21 cellular contexts compared by ENCODE assay signal in the genomic region with DNA sequence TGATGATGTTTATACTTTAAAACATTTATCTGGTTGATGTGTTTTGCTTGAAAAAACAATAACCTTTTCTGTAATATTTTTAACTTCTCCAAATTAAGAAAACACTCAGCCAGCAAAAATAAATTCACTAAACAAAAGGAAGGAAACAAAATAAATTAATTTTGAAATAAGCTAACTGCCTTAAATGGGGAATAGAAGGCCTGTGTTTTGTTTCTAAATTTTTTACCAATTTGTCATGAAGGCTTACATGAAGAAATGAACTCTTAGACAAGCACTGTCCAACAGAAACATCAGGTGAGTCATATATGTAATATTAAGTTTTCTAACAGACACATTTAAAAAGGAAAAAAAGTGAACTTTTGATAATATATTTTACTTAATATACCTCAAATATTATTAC.
DNase-seq lines count a peak whose midpoint lies in the region; ATAC-seq, FAIRE-seq and TF ChIP-seq lines count a peak whose summit lies in the region.
"Had no signal": no experiment of that assay in that cellular context is flagged by ENCODE, and none has a peak within 500 bp of the region (broad histone marks: within the 10 kb centered on the region; RNA-seq: fewer than 3 reads in every experiment).

No MANE protein-coding gene starts in this region.

- H3K36me3 ChIP-seq in GM23248 (ENCODE audit: low read depth) = no peaks in the 10 kb centered on the region
- H3K36me3 ChIP-seq in adipocyte (ENCODE audit: control insufficient read depth, insufficient read depth, low read length, severe bottlenecking) = no peaks in the 10 kb centered on the region
- no peaks in the 10 kb centered on the region for H3K36me3 ChIP-seq in pancreas
- H3K36me3 ChIP-seq: neutrophil had no signal

- H3K9me2 ChIP-seq in GM23248 (ENCODE audit: insufficient read depth) = no peaks in the 10 kb centered on the region

- H3K27me3 ChIP-seq in GM23248 (replicated peaks; ENCODE audit: insufficient read depth) = no peaks in the 10 kb centered on the region
- no peaks in the 10 kb centered on the region for H3K27me3 ChIP-seq in adipocyte (replicated peaks; ENCODE audit: control insufficient read depth, insufficient read depth, low read length)
- H3K27me3 ChIP-seq in pancreas = no peaks in the 10 kb centered on the region
- H3K27me3 ChIP-seq: neutrophil had no signal

- DNase-seq in GM23248 = peak; percentile 66
- DNase-seq in adipocyte (ENCODE audit: low read depth) = peak; percentile 63
- DNase-seq in fibroblast of mammary gland (ENCODE audit: low read depth) = peak; percentile 61
- peak; percentile 33 for DNase-seq in stromal cell of bone marrow (ENCODE audit: low read depth)
- DNase-seq in cerebellum (ENCODE audit: low spot score) = no peak
- DNase-seq in activated T-cell treated with anti-CD3 and anti-CD28 coated beads, Interleukin-2, amount 50 U/mL, for 4 hours = no peak
- DNase-seq in pancreas = no peak
- DNase-seq: activated CD4-positive, alpha-beta T cell treated with anti-CD3 and anti-CD28 coated beads, Interleukin-2, amount 50 U/mL, for 4 hours; activated naive CD8-positive, alpha-beta T cell treated with anti-CD3 and anti-CD28 coated beads for 36 hours; activated T-cell treated with anti-CD3 and anti-CD28 coated beads, Interleukin-2, amount 50 U/mL, for 48 hours; DMS53; hippocampal formation; NCI-H2081 treated with DMSO at 0.1 percent for 48 hours; NCI-H524 treated with DMSO at 0.1 percent for 48 hours; stimulated activated CD4-positive, alpha-beta T cell treated with anti-CD3 and anti-CD28 coated beads, Interleukin-4, amount 100 ng/mL, for 1 hour; stimulated activated CD8-positive, alpha-beta memory T cell treated with anti-CD3 and anti-CD28 coated beads, Interleukin-4, amount 100 ng/mL, for 48 hours had no signal

- TF ChIP-seq CTCF in fibroblast of mammary gland (conservative IDR thresholded peaks at IDR 0.05; ENCODE audit: control insufficient read depth, insufficient read depth, low read depth, low read length) (no peak), pancreas (IDR thresholded peaks at IDR 0.05) (no peak)

- H4K20me1 ChIP-seq in GM23248 (ENCODE audit: insufficient read depth) = no peaks in the 10 kb centered on the region

- no peak for FAIRE-seq in pancreas (lab: Jason Lieb, UNC)
- FAIRE-seq: TTC549 had no signal

- H3K9me3 ChIP-seq in GM23248 (ENCODE audit: low read depth) (no peaks in the 10 kb centered on the region), adipocyte (ENCODE audit: control insufficient read depth, low read length) (no peaks in the 10 kb centered on the region), pancreas (no peaks in the 10 kb centered on the region)
- H3K9me3 ChIP-seq: neutrophil had no signal

- intact Hi-C loops in pancreas (cut with DNase I) = no loop called here

- H3K4me3 ChIP-seq in GM23248 (no peak overlapping the region), adipocyte (ENCODE audit: low read length) (no peak overlapping the region), fibroblast of mammary gland (ENCODE audit: control insufficient read depth, low read depth, low read length) (no peak overlapping the region), pancreas (no peak overlapping the region)
- H3K4me3 ChIP-seq: SK-N-MC had no signal

- peak overlapping the region; percentile 16; the same call in 1 of the 2 replicates for H2AFZ ChIP-seq in GM23248

- no peak for ATAC-seq in activated T-cell treated with anti-CD3 and anti-CD28 coated beads, Interleukin-2, amount 50 U/mL, for 4 hours
- ATAC-seq in pancreas = no peak

- no peak overlapping the region for H3K4me2 ChIP-seq in GM23248 (ENCODE audit: unreplicated experiment)

- peaks cover 3% of the 10 kb centered on the region for H3K36me3 Mint-ChIP-seq in activated T-cell treated with anti-CD3 and anti-CD28 coated beads, Interleukin-2, amount 50 U/mL, for 4 hours (ENCODE audit: insufficient read depth)
- H3K36me3 Mint-ChIP-seq: IgD-negative memory B cell had no signal

- no peak overlapping the region for H3K9ac ChIP-seq in GM23248
- no peak overlapping the region for H3K9ac ChIP-seq in adipocyte (ENCODE audit: low read length)

- in situ Hi-C loops in GM23248 (cut with MboI) = no loop called here

- peaks cover 4% of the 10 kb centered on the region for H3K4me1 Mint-ChIP-seq in activated T-cell treated with anti-CD3 and anti-CD28 coated beads, Interleukin-2, amount 50 U/mL, for 4 hours (ENCODE audit: low read depth)
- H3K4me1 Mint-ChIP-seq: activated naive CD8-positive, alpha-beta T cell treated with anti-CD3 and anti-CD28 coated beads for 36 hours had no signal

- no peaks in the 10 kb centered on the region for H3K27me3 Mint-ChIP-seq in activated T-cell treated with anti-CD3 and anti-CD28 coated beads, Interleukin-2, amount 50 U/mL, for 4 hours (ENCODE audit: low read depth)
- H3K27me3 Mint-ChIP-seq: activated naive CD8-positive, alpha-beta T cell treated with anti-CD3 and anti-CD28 coated beads for 36 hours; IgD-negative memory B cell had no signal

- H3K4me1 ChIP-seq in GM23248 (ENCODE audit: insufficient read depth) = peaks cover 15% of the 10 kb centered on the region
- H3K4me1 ChIP-seq in adipocyte (ENCODE audit: control insufficient read depth, insufficient read depth, low read length) = no peaks in the 10 kb centered on the region
- H3K4me1 ChIP-seq in pancreas = no peaks in the 10 kb centered on the region

- no peak overlapping the region for H3K4me3 Mint-ChIP-seq in activated T-cell treated with anti-CD3 and anti-CD28 coated beads, Interleukin-2, amount 50 U/mL, for 4 hours
- H3K4me3 Mint-ChIP-seq: activated naive CD8-positive, alpha-beta T cell treated with anti-CD3 and anti-CD28 coated beads for 36 hours had no signal

- H3K27ac ChIP-seq in GM23248 = no peak overlapping the region
- no peak overlapping the region for H3K27ac ChIP-seq in pancreas
- H3K27ac ChIP-seq: C4-2B, neutrophil, SK-N-MC had no signal

- 0 out of 2 replicates have a peak, but pooled peaks cover 6% of the 10 kb centered on the region for H3F3A ChIP-seq in GM23248 (ENCODE audit: insufficient read depth)

- no peaks in the 10 kb centered on the region for H3K79me2 ChIP-seq in GM23248 (ENCODE audit: insufficient read depth)

- no peaks in the 10 kb centered on the region for H3K9me3 Mint-ChIP-seq in activated T-cell treated with anti-CD3 and anti-CD28 coated beads, Interleukin-2, amount 50 U/mL, for 4 hours

Comparison
In these comparisons a context has a peak if more than half of its experiments do, and no peak if none do; other contexts are left out.
1. DNase-seq: peak in GM23248 (single experiment), adipocyte (single experiment), fibroblast of mammary gland (single experiment) and stromal cell of bone marrow (single experiment); none in cerebellum (single experiment), activated T-cell treated with anti-CD3 and anti-CD28 coated beads, Interleukin-2, amount 50 U/mL, for 4 hours (single experiment) and pancreas (0 of 6).